Comparison of ENCODE assay signal across 8 cellular contexts in the genomic region with DNA sequence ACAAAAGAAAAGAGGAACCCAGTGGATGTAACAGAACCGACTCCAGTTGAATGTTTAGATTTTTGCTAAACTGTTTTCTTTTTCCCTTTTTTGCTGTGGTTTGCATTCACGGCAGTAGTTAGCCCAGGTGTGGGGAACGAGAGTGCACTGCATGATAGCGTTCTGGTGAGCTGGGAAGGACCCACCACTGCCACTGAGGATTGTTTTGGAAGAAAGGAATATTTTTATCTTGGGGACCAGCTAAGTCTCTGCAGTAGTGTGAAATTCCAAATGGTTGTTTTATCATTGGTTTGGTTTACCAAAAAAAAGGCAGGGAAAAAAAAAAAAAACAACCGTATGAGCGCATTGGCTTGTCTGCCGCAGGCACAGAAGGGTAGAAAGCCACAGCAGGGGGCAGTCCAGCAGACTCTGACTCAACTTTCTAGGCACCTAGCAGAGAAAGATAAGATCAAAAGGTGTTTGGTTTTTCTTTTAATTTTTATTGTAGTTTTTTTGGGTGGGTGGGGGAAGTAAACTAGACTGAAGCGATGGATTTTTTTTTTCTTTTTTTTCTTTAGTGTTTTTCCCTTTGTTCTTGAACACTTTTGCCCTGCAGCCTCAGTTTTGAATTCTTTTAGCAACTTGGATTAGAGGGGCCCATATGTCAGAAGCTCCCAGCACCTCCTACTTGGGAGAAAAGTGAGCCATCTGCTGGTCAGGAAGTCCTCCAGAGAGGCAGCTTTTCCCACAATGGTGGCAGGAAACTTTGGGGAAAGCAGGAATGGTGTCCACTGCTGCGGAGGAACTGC. TPM values are rescaled to one million over a fixed set of nuclear protein-coding genes. Genes with fewer than 3 reads are reported as not detected.
A peak's percentile ranks its signal among the peaks of the same experiment; 100 is the strongest.
DNase-seq lines count a peak whose midpoint lies in the region; ATAC-seq, FAIRE-seq and TF ChIP-seq lines count a peak whose summit lies in the region.

No MANE protein-coding gene starts in this region.

- no peaks in the 10 kb centered on the region for H3K4me1 ChIP-seq in pancreas

- DNase-seq in AG04449 (ENCODE audit: low read depth, low spot score): no peak
- DNase-seq in HT-29 (ENCODE audit: low spot score): peak; percentile 75
- peak; percentile 34 for DNase-seq in activated CD4-positive, alpha-beta T cell treated with anti-CD3 and anti-CD28 coated beads for 1 hour
- DNase-seq in effector CD8-positive, alpha-beta T cell (lab: John Stamatoyannopoulos, UW): peak; percentile 15
- DNase-seq in pancreas: no peak
- DNase-seq in AML-193 (lab: John Stamatoyannopoulos, UW): no peak

- ATAC-seq in pancreas (peak in 3 of 4 donors; percentile 46 to 71 (median 60)), GM18907 (IDR thresholded peaks at IDR 0.05; ENCODE audit: unreplicated experiment) (no peak), HG03565 (IDR thresholded peaks at IDR 0.05; ENCODE audit: unreplicated experiment) (no peak)

- H3K9me3 ChIP-seq in pancreas: no peaks in the 10 kb centered on the region

- WGBS in pancreas, 2 donors: 88 to 90% methylated on average over 9 of the region's 9 CpGs

- no peak overlapping the region for H3K4me3 ChIP-seq in AG04449 (ENCODE audit: low read depth, low read length)
- H3K4me3 ChIP-seq in pancreas: no peak overlapping the region

- H3K27ac ChIP-seq in pancreas: no peak overlapping the region

- intact Hi-C loops in pancreas (cut with DNase I): no loop called here

- POLR2A ChIA-PET in AG04449 (lab: Yijun Ruan, JAX): interaction anchor here (1.0 to 1.1 kb wide), 2 partner anchors 17 to 41 kb away, joined by 4 read pairs; no protein-coding TSS in a partner anchor

- H3K27me3 ChIP-seq in pancreas: no peaks in the 10 kb centered on the region

- FAIRE-seq in pancreas (lab: Jason Lieb, UNC): no peak

- H3K36me3 ChIP-seq in pancreas: peaks cover 0 to 4% (median 0%) of the 10 kb centered on the region in 3 donors

- CTCF ChIA-PET in AG04449 (lab: Yijun Ruan, JAX): interaction anchor here (0.7 to 8.1 kb wide), 12 partner anchors 13 to 388 kb away, joined by 3 to 99 read pairs (median 4); partner anchors contain the start of genes RAB5IF and TGIF2

- peak; percentile 59 for TF ChIP-seq CTCF in AG04449 (IDR thresholded peaks at IDR 0.05; ENCODE audit: insufficient read depth, low read length, missing control alignments)
- no peak for TF ChIP-seq CTCF in pancreas (IDR thresholded peaks at IDR 0.05)

RNA-seq across cellular contexts. Expression of gene RAB5IF, which starts 13.5 kb away (rescaled TPM):
- 255 and 279 TPM in 2 replicates for total RNA-seq in HT-29 (2014; rRNA removed; shearing (Covaris generic))
- 10 to 100 TPM; 22.2 to 36.4 (median 26.5) TPM for total RNA-seq in pancreas
- polyA plus RNA-seq in pancreas: 10 to 100 TPM; 31.8 to 45.1 TPM

RNA-seq across cellular contexts. Expression of gene TGIF2, which starts 18.7 kb away (rescaled TPM):
- 12.8 and 12.9 TPM in 2 replicates for total RNA-seq in HT-29 (2014; rRNA removed; shearing (Covaris generic))
- 10 to 100 TPM; 10.9 to 18.9 (median 14.5) TPM for total RNA-seq in pancreas
- polyA plus RNA-seq in pancreas: 1 to 10 TPM; 5.7 to 9.2 TPM

RNA-seq across cellular contexts. Expression of gene MYL9, which starts 50.7 kb away (rescaled TPM):
- 0.76 TPM in 1 of 2 replicates, not detected in the other for total RNA-seq in HT-29 (2014; rRNA removed; shearing (Covaris generic))
- 10 to 100 TPM in 5 of 6 donors, 1 to 10 TPM in 1; 9.9 to 62.2 (median 20.1) TPM for total RNA-seq in pancreas
- polyA plus RNA-seq in pancreas: 100 to 1,000 TPM in 1 of 2 donors, 10 to 100 TPM in 1; 64.9 to 122 TPM

RNA-seq across cellular contexts. Expression of gene SLA2, which starts 53.9 kb away (rescaled TPM):
- total RNA-seq in HT-29 (2014; rRNA removed; shearing (Covaris generic)): not detected in 2 replicates
- under 1 TPM in 5 of 6 donors, not detected in 1; 0.13 to 0.34 (median 0.22) TPM for total RNA-seq in pancreas
- polyA plus RNA-seq in pancreas: under 1 TPM; 0.19 to 0.33 TPM

Comparison
In these comparisons a context has a peak if more than half of its experiments do, and no peak if none do; other contexts are left out.
1. DNase-seq: peak in HT-29 (single experiment), activated CD4-positive, alpha-beta T cell treated with anti-CD3 and anti-CD28 coated beads for 1 hour (single experiment) and effector CD8-positive, alpha-beta T cell (single experiment); none in AG04449 (single experiment), pancreas (0 of 6) and AML-193 (0 of 2).
2. ATAC-seq: peak in pancreas (3 of 4); none in GM18907 (single experiment) and HG03565 (single experiment).